In genomic region chr1:204848579-204848978, GRCh38 we compare ENCODE assay signal across 2 cellular contexts.
TF ChIP-seq lines count a peak whose summit lies in the region.

No MANE protein-coding gene starts in this region.

TF ChIP-seq in liver, 16 proteins besides CTCF, POLR2A, EP300 and RAD21 (continued from another document):
- TF ChIP-seq, protein P1, sequence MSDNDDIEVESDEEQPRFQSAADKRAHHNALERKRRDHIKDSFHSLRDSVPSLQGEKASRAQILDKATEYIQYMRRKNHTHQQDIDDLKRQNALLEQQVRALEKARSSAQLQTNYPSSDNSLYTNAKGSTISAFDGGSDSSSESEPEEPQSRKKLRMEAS (IDR thresholded peaks at IDR 0.05) = no peak
- no peak for TF ChIP-seq JUND (IDR thresholded peaks at IDR 0.05)
- no peak for TF ChIP-seq GABPA (IDR thresholded peaks at IDR 0.05 in 1 of 2, conservative IDR thresholded peaks at IDR 0.05 in 1 of 2)

TF ChIP-seq in HepG2, 621 proteins besides CTCF, POLR2A, EP300 and RAD21:
- TF ChIP-seq ZFY (CRISPR knock-in tag; IDR thresholded peaks at IDR 0.05) (no peak), ZNF280D (CRISPR knock-in tag; IDR thresholded peaks at IDR 0.05) (no peak), DZIP1 (CRISPR knock-in tag; IDR thresholded peaks at IDR 0.05) (no peak), ELF1 (CRISPR knock-in tag; IDR thresholded peaks at IDR 0.05) (no peak), RBM39 (IDR thresholded peaks at IDR 0.05; ENCODE audit: low read depth, low read length, poor library complexity, severe bottlenecking) (no peak), ZNF281 (CRISPR knock-in tag; IDR thresholded peaks at IDR 0.05; ENCODE audit: borderline replicate concordance) (no peak), ZMYM3 (CRISPR knock-in tag; IDR thresholded peaks at IDR 0.05) (no peak), BHLHE40 (IDR thresholded peaks at IDR 0.05; ENCODE audit: low read length) (no peak), ZNF558 (CRISPR knock-in tag; IDR thresholded peaks at IDR 0.05; ENCODE audit: borderline replicate concordance) (no peak), ASH2L (IDR thresholded peaks at IDR 0.05; ENCODE audit: insufficient read length, low read depth, low read length) (no peak), ZNF841 (CRISPR knock-in tag; IDR thresholded peaks at IDR 0.05; ENCODE audit: borderline replicate concordance) (no peak), SP140L (CRISPR knock-in tag; IDR thresholded peaks at IDR 0.05; ENCODE audit: borderline replicate concordance) (no peak), ZNF234 (CRISPR knock-in tag; conservative IDR thresholded peaks at IDR 0.05) (no peak), ZNF251 (CRISPR knock-in tag; IDR thresholded peaks at IDR 0.05) (no peak), ZGPAT (CRISPR knock-in tag; IDR thresholded peaks at IDR 0.05) (no peak), TBL1XR1 (IDR thresholded peaks at IDR 0.05; ENCODE audit: borderline replicate concordance, low read length, partially characterized antibody) (no peak), ZBTB46 (CRISPR knock-in tag; IDR thresholded peaks at IDR 0.05; ENCODE audit: borderline replicate concordance) (no peak)
- TF ChIP-seq, protein P2, sequence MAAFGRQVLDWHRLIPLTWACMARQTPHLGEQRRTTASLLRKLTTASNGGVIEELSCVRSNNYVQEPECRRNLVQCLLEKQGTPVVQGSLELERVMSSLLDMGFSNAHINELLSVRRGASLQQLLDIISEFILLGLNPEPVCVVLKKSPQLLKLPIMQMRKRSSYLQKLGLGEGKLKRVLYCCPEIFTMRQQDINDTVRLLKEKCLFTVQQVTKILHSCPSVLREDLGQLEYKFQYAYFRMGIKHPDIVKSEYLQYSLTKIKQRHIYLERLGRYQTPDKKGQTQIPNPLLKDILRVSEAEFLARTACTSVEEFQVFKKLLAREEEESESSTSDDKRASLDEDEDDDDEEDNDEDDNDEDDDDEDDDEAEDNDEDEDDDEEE (CRISPR knock-in tag; IDR thresholded peaks at IDR 0.05) = no peak
- TF ChIP-seq, protein P3, sequence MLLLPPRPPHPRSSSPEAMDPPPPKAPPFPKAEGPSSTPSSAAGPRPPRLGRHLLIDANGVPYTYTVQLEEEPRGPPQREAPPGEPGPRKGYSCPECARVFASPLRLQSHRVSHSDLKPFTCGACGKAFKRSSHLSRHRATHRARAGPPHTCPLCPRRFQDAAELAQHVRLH (CRISPR knock-in tag; IDR thresholded peaks at IDR 0.05; ENCODE audit: borderline replicate concordance, low read depth) = no peak
- TF ChIP-seq, protein P4, sequence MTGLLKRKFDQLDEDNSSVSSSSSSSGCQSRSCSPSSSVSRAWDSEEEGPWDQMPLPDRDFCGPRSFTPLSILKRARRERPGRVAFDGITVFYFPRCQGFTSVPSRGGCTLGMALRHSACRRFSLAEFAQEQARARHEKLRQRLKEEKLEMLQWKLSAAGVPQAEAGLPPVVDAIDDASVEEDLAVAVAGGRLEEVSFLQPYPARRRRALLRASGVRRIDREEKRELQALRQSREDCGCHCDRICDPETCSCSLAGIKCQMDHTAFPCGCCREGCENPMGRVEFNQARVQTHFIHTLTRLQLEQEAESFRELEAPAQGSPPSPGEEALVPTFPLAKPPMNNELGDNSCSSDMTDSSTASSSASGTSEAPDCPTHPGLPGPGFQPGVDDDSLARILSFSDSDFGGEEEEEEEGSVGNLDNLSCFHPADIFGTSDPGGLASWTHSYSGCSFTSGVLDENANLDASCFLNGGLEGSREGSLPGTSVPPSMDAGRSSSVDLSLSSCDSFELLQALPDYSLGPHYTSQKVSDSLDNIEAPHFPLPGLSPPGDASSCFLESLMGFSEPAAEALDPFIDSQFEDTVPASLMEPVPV (CRISPR knock-in tag; IDR thresholded peaks at IDR 0.05) = no peak
